ENCODE assay signal across 9 cellular contexts in genomic region chr7:114916261-114916892, GRCh38. TPM values are rescaled to one million over a fixed set of nuclear protein-coding genes. Genes with fewer than 3 reads are reported as not detected.
DNase-seq lines count a peak whose midpoint lies in the region; ATAC-seq and TF ChIP-seq lines count a peak whose summit lies in the region.
"Had no signal": no experiment of that assay in that cellular context is flagged by ENCODE, and none has a peak within 500 bp of the region (broad histone marks: within the 10 kb centered on the region; RNA-seq: fewer than 3 reads in every experiment).

No MANE protein-coding gene starts in this region.

- DNase-seq in memory B cell (ENCODE audit: low spot score in 2 of 2) = no peak
- DNase-seq in GM19238 (ENCODE audit: insufficient read length, low spot score) = no peak
- no peak for DNase-seq in iPS-NIHi7 (ENCODE audit: extremely low spot score)
- DNase-seq in stomach = no peak
- no peak for DNase-seq in KG1 (lab: John Stamatoyannopoulos, UW)
- DNase-seq: cerebellar nuclear complex had no signal

- no peak overlapping the region for H3K27ac ChIP-seq in stomach

- WGBS in stomach, 5 donors = 67 to 80% (median 74%) methylated on average over 6 of the region's 6 CpGs

- H3K27ac Mint-ChIP-seq in memory B cell = peak overlapping the region; percentile 68

- TF ChIP-seq POLR2A in GM18505 (IDR thresholded peaks at IDR 0.05; ENCODE audit: borderline replicate concordance, extremely low read depth, insufficient read depth, insufficient read length) (peak; percentile 73), stomach (IDR thresholded peaks at IDR 0.05) (no peak)

- no peaks in the 10 kb centered on the region for H3K9me3 Mint-ChIP-seq in memory B cell

- H3K27me3 Mint-ChIP-seq in memory B cell = no peaks in the 10 kb centered on the region

- ATAC-seq in GM18505 (IDR thresholded peaks at IDR 0.05; ENCODE audit: unreplicated experiment) (peak; percentile 95), GM21423 (IDR thresholded peaks at IDR 0.05; ENCODE audit: unreplicated experiment) (peak; percentile 94), HG03442 (IDR thresholded peaks at IDR 0.05; ENCODE audit: unreplicated experiment) (peak; percentile 90), memory B cell (ENCODE audit: low read depth) (peak; percentile 91)

- no peak for TF ChIP-seq CTCF in stomach (IDR thresholded peaks at IDR 0.05)

- no peak for TF ChIP-seq EP300 in stomach (IDR thresholded peaks at IDR 0.05)

- H3K36me3 Mint-ChIP-seq in memory B cell = no peaks in the 10 kb centered on the region

- no peaks in the 10 kb centered on the region for H3K36me3 ChIP-seq in stomach

- peak overlapping the region; percentile 32 for H3K4me3 Mint-ChIP-seq in memory B cell

- intact Hi-C loops in stomach (cut with DNase I; ENCODE audit: low total_unique reads) = no loop called here

- no peaks in the 10 kb centered on the region for H3K27me3 ChIP-seq in stomach

- H3K9me3 ChIP-seq in stomach = no peaks in the 10 kb centered on the region

- no peak overlapping the region for H3K4me3 ChIP-seq in stomach

- peaks cover 32% of the 10 kb centered on the region for H3K4me1 Mint-ChIP-seq in memory B cell

- H3K4me1 ChIP-seq in stomach = no peaks in the 10 kb centered on the region

RNA-seq across cellular contexts. Expression of gene MDFIC, which starts 5.5 kb away (rescaled TPM):
- 10 to 100 TPM in 2 of 5 donors, 1 to 10 TPM in 3; 7.0 to 39.8 (median 8.9) TPM for total RNA-seq in stomach
- polyA plus RNA-seq in stomach = 1 to 10 TPM; 6.9 to 9.3 (median 8.3) TPM
